ENCODE assay signal across 13 cellular contexts in the genomic region with DNA sequence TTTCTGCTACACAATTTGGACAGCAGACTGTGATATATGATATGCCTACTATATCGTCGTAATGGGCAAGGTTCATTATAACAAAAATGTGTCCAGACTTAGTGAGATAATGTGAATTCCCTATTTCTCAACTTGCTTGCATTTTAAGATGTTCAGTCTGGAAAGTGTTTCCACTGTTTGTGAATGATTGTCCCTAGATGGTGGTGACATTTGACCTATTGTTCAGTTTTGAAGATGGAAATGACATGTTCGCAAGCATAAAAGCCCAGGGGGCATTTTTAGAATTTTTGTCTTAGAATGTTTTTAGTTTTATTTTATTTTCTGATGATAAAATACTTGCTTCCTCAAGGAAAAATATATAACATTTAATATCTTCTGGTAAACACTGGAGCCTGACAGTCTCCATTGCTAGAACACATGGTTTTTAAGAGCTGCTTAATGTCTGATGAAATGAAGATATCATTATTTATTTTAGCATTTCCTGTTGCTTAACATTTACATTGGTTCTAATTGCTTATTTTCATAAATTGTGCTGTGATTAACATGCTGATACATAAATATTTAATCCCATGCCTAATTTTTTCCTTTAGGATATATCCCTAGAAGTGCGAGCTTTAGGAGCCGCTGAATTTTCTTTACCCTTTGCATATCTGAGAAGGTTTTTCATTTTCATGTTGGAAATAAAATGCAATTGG. TPM values are rescaled to one million over a fixed set of nuclear protein-coding genes. Genes with fewer than 3 reads are reported as not detected.
DNase-seq lines count a peak whose midpoint lies in the region; ATAC-seq and TF ChIP-seq lines count a peak whose summit lies in the region.
"Had no signal": no experiment of that assay in that cellular context is flagged by ENCODE, and none has a peak within 500 bp of the region (broad histone marks: within the 10 kb centered on the region; RNA-seq: fewer than 3 reads in every experiment).

No MANE protein-coding gene starts in this region.

- H2AFZ ChIP-seq in hepatocyte: no peak overlapping the region

- DNase-seq in cardiac fibroblast (ENCODE audit: low read depth in 2 of 2) (peak; percentile 68 to 86), hepatocyte (ENCODE audit: low spot score) (no peak), retina (no peak), GDM1 (lab: John Stamatoyannopoulos, UW) (no peak), AML-193 (lab: John Stamatoyannopoulos, UW) (no peak)
- DNase-seq: anterior cingulate cortex, erythroblast, NCI-H345 had no signal

- no peaks in the 10 kb centered on the region for H3K27me3 ChIP-seq in hepatocyte
- H3K27me3 ChIP-seq in skeletal muscle tissue (ENCODE audit: control insufficient read depth in 3 of 3, insufficient read depth in 3 of 3, low read length in 3 of 3): no peaks in the 10 kb centered on the region
- H3K27me3 ChIP-seq: BLaER1 had no signal

- H3K36me3 ChIP-seq in HEK293 (ENCODE audit: control insufficient read depth in 2 of 2, insufficient read depth in 1 of 2, low read length in 2 of 2): no peaks in the 10 kb centered on the region
- H3K36me3 ChIP-seq in hepatocyte (replicated peaks; ENCODE audit: insufficient read depth, low read depth): no peaks in the 10 kb centered on the region
- H3K36me3 ChIP-seq in skeletal muscle tissue (ENCODE audit: control insufficient read depth in 3 of 3, insufficient read depth in 3 of 3, low read length in 3 of 3): no peaks in the 10 kb centered on the region
- H3K36me3 ChIP-seq: BLaER1 had no signal

- TF ChIP-seq CTCF in HEK293 (tag by site-specific recombination; IDR thresholded peaks at IDR 0.05) (no peak), cardiac fibroblast (IDR thresholded peaks at IDR 0.05; ENCODE audit: low read depth, low read length) (no peak), hepatocyte (IDR thresholded peaks at IDR 0.05; ENCODE audit: poor library complexity) (no peak)

- H3K9ac ChIP-seq in skeletal muscle tissue (ENCODE audit: low read depth in 1 of 3, low read length in 3 of 3): no peak overlapping the region
- H3K9ac ChIP-seq: BLaER1 had no signal

- POLR2A ChIA-PET in HEK293 (lab: Yijun Ruan, JAX): interaction anchor here (0.9 kb wide), 1 partner anchor 27 kb away, joined by 3 read pairs; the partner anchor contains the start of gene MBNL2

- peaks cover 85% of the 10 kb centered on the region for H3K79me2 ChIP-seq in hepatocyte

- 73% methylated on average over 5 of the region's 5 CpGs for WGBS in hepatocyte (ENCODE audit: low lambda C conversion rate, missing lambda C conversion rate)

- no peak for ATAC-seq in HG02840 (IDR thresholded peaks at IDR 0.05; ENCODE audit: low FRiP score, unreplicated experiment)

- H3K4me1 ChIP-seq in HEK293 (ENCODE audit: control insufficient read depth, insufficient read depth, low read length) (peaks cover 18% of the 10 kb centered on the region), hepatocyte (ENCODE audit: insufficient read depth) (peaks cover 32% of the 10 kb centered on the region), skeletal muscle tissue (ENCODE audit: control insufficient read depth in 3 of 3, insufficient read depth in 3 of 3, low read length in 3 of 3) (peaks cover 18 to 50% (median 44%) of the 10 kb centered on the region in 3 donors)

- H3K9me3 ChIP-seq in HEK293 (ENCODE audit: control insufficient read depth, insufficient read depth, low read depth, low read length) (no peaks in the 10 kb centered on the region), hepatocyte (ENCODE audit: low read depth) (no peaks in the 10 kb centered on the region), skeletal muscle tissue (ENCODE audit: control insufficient read depth in 3 of 3, low read length in 3 of 3) (no peaks in the 10 kb centered on the region)
- H3K9me3 ChIP-seq: BLaER1 had no signal

- H3K4me3 ChIP-seq in HEK293 (ENCODE audit: low read depth, low read length): no peak overlapping the region
- no peak overlapping the region for H3K4me3 ChIP-seq in cardiac fibroblast (replicated peaks in 1 of 2; ENCODE audit: low read depth in 2 of 2, low read length in 2 of 2)
- no peak overlapping the region for H3K4me3 ChIP-seq in hepatocyte
- peak overlapping the region in 1 of 3 donors; percentile 38 for H3K4me3 ChIP-seq in skeletal muscle tissue (ENCODE audit: low read length in 3 of 3)
- H3K4me3 ChIP-seq: BLaER1 had no signal

- CTCF ChIA-PET in HEK293 (lab: Yijun Ruan, JAX): interaction anchor here (1.5 to 1.8 kb wide), 2 partner anchors 27 to 139 kb away, joined by 3 to 4 read pairs; partner anchors contain the start of gene MBNL2

- peak overlapping the region; percentile 13 for H3K4me2 ChIP-seq in hepatocyte
- H3K4me2 ChIP-seq: BLaER1 had no signal

- H4K20me1 ChIP-seq in hepatocyte (ENCODE audit: insufficient read depth, poor library complexity, severe bottlenecking): no peaks in the 10 kb centered on the region

- no peaks in the 10 kb centered on the region for H3K9me2 ChIP-seq in hepatocyte (replicated peaks; ENCODE audit: insufficient read depth)

- H3K27ac ChIP-seq in HEK293 (ENCODE audit: extremely low read depth, low read depth, low read length) (no peak overlapping the region), hepatocyte (peak overlapping the region; percentile 50), skeletal muscle tissue (ENCODE audit: low read depth, low read length) (peak overlapping the region; percentile 48)
- H3K27ac ChIP-seq: BLaER1, RWPE1 had no signal

TF ChIP-seq in HEK293, 187 proteins besides CTCF, POLR2A, EP300 and RAD21:
- 0 out of 2 replicates have a peak, but pooled peaks have one; percentile 18 for TF ChIP-seq BCL11B (tag by site-specific recombination; IDR thresholded peaks at IDR 0.05; ENCODE audit: low read depth)
- TF ChIP-seq ZNF549 (tag by site-specific recombination; IDR thresholded peaks at IDR 0.05): no peak
- peak; percentile 5; the same call in 1 of the 2 replicates for TF ChIP-seq FEZF1 (tag by site-specific recombination; IDR thresholded peaks at IDR 0.05)
- TF ChIP-seq, protein P1, sequence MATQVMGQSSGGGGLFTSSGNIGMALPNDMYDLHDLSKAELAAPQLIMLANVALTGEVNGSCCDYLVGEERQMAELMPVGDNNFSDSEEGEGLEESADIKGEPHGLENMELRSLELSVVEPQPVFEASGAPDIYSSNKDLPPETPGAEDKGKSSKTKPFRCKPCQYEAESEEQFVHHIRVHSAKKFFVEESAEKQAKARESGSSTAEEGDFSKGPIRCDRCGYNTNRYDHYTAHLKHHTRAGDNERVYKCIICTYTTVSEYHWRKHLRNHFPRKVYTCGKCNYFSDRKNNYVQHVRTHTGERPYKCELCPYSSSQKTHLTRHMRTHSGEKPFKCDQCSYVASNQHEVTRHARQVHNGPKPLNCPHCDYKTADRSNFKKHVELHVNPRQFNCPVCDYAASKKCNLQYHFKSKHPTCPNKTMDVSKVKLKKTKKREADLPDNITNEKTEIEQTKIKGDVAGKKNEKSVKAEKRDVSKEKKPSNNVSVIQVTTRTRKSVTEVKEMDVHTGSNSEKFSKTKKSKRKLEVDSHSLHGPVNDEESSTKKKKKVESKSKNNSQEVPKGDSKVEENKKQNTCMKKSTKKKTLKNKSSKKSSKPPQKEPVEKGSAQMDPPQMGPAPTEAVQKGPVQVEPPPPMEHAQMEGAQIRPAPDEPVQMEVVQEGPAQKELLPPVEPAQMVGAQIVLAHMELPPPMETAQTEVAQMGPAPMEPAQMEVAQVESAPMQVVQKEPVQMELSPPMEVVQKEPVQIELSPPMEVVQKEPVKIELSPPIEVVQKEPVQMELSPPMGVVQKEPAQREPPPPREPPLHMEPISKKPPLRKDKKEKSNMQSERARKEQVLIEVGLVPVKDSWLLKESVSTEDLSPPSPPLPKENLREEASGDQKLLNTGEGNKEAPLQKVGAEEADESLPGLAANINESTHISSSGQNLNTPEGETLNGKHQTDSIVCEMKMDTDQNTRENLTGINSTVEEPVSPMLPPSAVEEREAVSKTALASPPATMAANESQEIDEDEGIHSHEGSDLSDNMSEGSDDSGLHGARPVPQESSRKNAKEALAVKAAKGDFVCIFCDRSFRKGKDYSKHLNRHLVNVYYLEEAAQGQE (tag by site-specific recombination; IDR thresholded peaks at IDR 0.05): peak; percentile 70; the same call in 1 of the 2 replicates
- no peak for TF ChIP-seq ZNF24 (tag by site-specific recombination; IDR thresholded peaks at IDR 0.05)
- TF ChIP-seq, protein P2, sequence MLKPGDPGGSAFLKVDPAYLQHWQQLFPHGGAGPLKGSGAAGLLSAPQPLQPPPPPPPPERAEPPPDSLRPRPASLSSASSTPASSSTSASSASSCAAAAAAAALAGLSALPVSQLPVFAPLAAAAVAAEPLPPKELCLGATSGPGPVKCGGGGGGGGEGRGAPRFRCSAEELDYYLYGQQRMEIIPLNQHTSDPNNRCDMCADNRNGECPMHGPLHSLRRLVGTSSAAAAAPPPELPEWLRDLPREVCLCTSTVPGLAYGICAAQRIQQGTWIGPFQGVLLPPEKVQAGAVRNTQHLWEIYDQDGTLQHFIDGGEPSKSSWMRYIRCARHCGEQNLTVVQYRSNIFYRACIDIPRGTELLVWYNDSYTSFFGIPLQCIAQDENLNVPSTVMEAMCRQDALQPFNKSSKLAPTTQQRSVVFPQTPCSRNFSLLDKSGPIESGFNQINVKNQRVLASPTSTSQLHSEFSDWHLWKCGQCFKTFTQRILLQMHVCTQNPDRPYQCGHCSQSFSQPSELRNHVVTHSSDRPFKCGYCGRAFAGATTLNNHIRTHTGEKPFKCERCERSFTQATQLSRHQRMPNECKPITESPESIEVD (tag by site-specific recombination; IDR thresholded peaks at IDR 0.05): peak; percentile 96
TF ChIP-seq in HEK293: peak in this region for 4.

RNA-seq across cellular contexts. Expression of gene MBNL2, which starts 27.1 kb away (rescaled TPM):
- total RNA-seq in hepatocyte (96.8 and 97.9 TPM in 2 replicates), skeletal muscle tissue (30.3 TPM)
- polyA plus RNA-seq in hepatocyte: 27.4 and 33.8 TPM in 2 replicates

Comparison
In these comparisons a context has a peak if more than half of its experiments do, and no peak if none do; other contexts are left out.
1. DNase-seq: peak in cardiac fibroblast (2 of 2); none in hepatocyte (single experiment), retina (single experiment), GDM1 (single experiment) and AML-193 (0 of 2).